20 cellular contexts compared by ENCODE assay signal in genomic region chr2:2899826-2900225, GRCh38.
DNase-seq lines count a peak whose midpoint lies in the region; ATAC-seq and TF ChIP-seq lines count a peak whose summit lies in the region.
"Had no signal": no experiment of that assay in that cellular context is flagged by ENCODE, and none has a peak within 500 bp of the region (broad histone marks: within the 10 kb centered on the region; RNA-seq: fewer than 3 reads in every experiment).

No MANE protein-coding gene starts in this region.

- H3K27me3 ChIP-seq in NT2/D1 (ENCODE audit: insufficient read depth, insufficient read length): no peaks in the 10 kb centered on the region
- H3K27me3 ChIP-seq in esophagus muscularis mucosa: no peaks in the 10 kb centered on the region
- H3K27me3 ChIP-seq in breast epithelium: no peaks in the 10 kb centered on the region
- H3K27me3 ChIP-seq: BLaER1 had no signal

- no peaks in the 10 kb centered on the region for H3K36me3 Mint-ChIP-seq in activated T-cell treated with anti-CD3 and anti-CD28 coated beads, Interleukin-2, amount 50 U/mL, for 72 hours (ENCODE audit: insufficient read depth in 2 of 2)
- H3K36me3 Mint-ChIP-seq: IgD-negative memory B cell had no signal

- WGBS in esophagus muscularis mucosa: 41% methylated on average over 4 of the region's 4 CpGs

- peak; percentile 63 for DNase-seq in ELF-1 (ENCODE audit: low read depth, low spot score)
- peak; percentile 43 for DNase-seq in NT2/D1 (ENCODE audit: low read depth, low spot score)
- DNase-seq in esophagus muscularis mucosa (ENCODE audit: extremely low spot score): peak; percentile 74
- DNase-seq in stimulated activated CD4-positive, alpha-beta T cell treated with anti-CD3 and anti-CD28 coated beads, Interleukin-1b, Interleukin-23, amount 100 ng/mL, for 48 hours: no peak
- DNase-seq in activated T-cell treated with anti-CD3 and anti-CD28 coated beads, Interleukin-2, amount 50 U/mL, for 72 hours: no peak
- no peak for DNase-seq in breast epithelium (ENCODE audit: low spot score in 2 of 2)
- DNase-seq: DMS53, GM23248, MV-4-11, NCI-H1436 treated with DMSO at 0.1 percent for 48 hours, NCI-H2107, NCI-H446 treated with DMSO at 0.1 percent for 48 hours, NCI-H82, PC-3 had no signal

- no peaks in the 10 kb centered on the region for H3K27me3 Mint-ChIP-seq in activated T-cell treated with anti-CD3 and anti-CD28 coated beads, Interleukin-2, amount 50 U/mL, for 72 hours (ENCODE audit: low read depth)
- H3K27me3 Mint-ChIP-seq: IgD-negative memory B cell had no signal

- H3K4me3 Mint-ChIP-seq in activated T-cell treated with anti-CD3 and anti-CD28 coated beads, Interleukin-2, amount 50 U/mL, for 72 hours: no peak overlapping the region
- H3K4me3 Mint-ChIP-seq: IgD-negative memory B cell; T-helper 1 cell treated with Interleukin-12 subunit alpha and Interleukin-12 subunit beta and Interleukin-4 antibody, amounts not matched to agents 30 μg/mL and 1 μg/mL, for 36 hours had no signal

- peak; percentile 15 for ATAC-seq in GM19351 (IDR thresholded peaks at IDR 0.05; ENCODE audit: unreplicated experiment)
- ATAC-seq in activated T-cell treated with anti-CD3 and anti-CD28 coated beads, Interleukin-2, amount 50 U/mL, for 72 hours (replicated peaks in 1 of 2): no peak
- ATAC-seq: GM12878, PC-3 had no signal

- H3K9me3 ChIP-seq in NT2/D1 (ENCODE audit: insufficient read depth, low read length) (peaks cover 9% of the 10 kb centered on the region; the same call in 1 of the 2 replicates), esophagus muscularis mucosa (no peaks in the 10 kb centered on the region), breast epithelium (no peaks in the 10 kb centered on the region)
- H3K9me3 ChIP-seq: BLaER1 had no signal

- H3K27ac ChIP-seq in esophagus muscularis mucosa (replicated peaks in 1 of 4) (no peak overlapping the region), breast epithelium (no peak overlapping the region)
- H3K27ac ChIP-seq: BLaER1, GM23248, SK-N-MC had no signal

- H3K9ac ChIP-seq in NT2/D1 (ENCODE audit: insufficient read length, low read depth): no peak overlapping the region
- H3K9ac ChIP-seq: BLaER1, GM23248 had no signal

- intact Hi-C loops in esophagus muscularis mucosa (cut with DNase I) (no loop called here), breast epithelium (cut with DNase I; ENCODE audit: low total_unique reads) (loop anchor here (5.0 kb wide), 1 partner anchor 453 kb away; no protein-coding TSS in a partner anchor)

- no peak for TF ChIP-seq POLR2A in esophagus muscularis mucosa (IDR thresholded peaks at IDR 0.05; ENCODE audit: low read depth)
- TF ChIP-seq POLR2A in breast epithelium (IDR thresholded peaks at IDR 0.05): no peak

- TF ChIP-seq EP300 in esophagus muscularis mucosa (IDR thresholded peaks at IDR 0.05): no peak

- no peak for TF ChIP-seq CTCF in esophagus muscularis mucosa (IDR thresholded peaks at IDR 0.05)
- no peak for TF ChIP-seq CTCF in breast epithelium (IDR thresholded peaks at IDR 0.05)

- peaks cover 7% of the 10 kb centered on the region for H3K4me1 ChIP-seq in NT2/D1 (ENCODE audit: insufficient read depth, insufficient read length)
- no peaks in the 10 kb centered on the region for H3K4me1 ChIP-seq in esophagus muscularis mucosa
- no peaks in the 10 kb centered on the region for H3K4me1 ChIP-seq in breast epithelium

- no peak overlapping the region for H3K27ac Mint-ChIP-seq in activated T-cell treated with anti-CD3 and anti-CD28 coated beads, Interleukin-2, amount 50 U/mL, for 72 hours
- H3K27ac Mint-ChIP-seq: T-helper 1 cell treated with Interleukin-12 subunit alpha and Interleukin-12 subunit beta and Interleukin-4 antibody, amounts not matched to agents 30 μg/mL and 1 μg/mL, for 36 hours had no signal

- peaks cover 8% of the 10 kb centered on the region for H3K4me1 Mint-ChIP-seq in activated T-cell treated with anti-CD3 and anti-CD28 coated beads, Interleukin-2, amount 50 U/mL, for 72 hours (ENCODE audit: low read depth)

- H3K36me3 ChIP-seq in NT2/D1 (ENCODE audit: insufficient read depth, insufficient read length, low read length) (no peaks in the 10 kb centered on the region), esophagus muscularis mucosa (no peaks in the 10 kb centered on the region), breast epithelium (no peaks in the 10 kb centered on the region)
- H3K36me3 ChIP-seq: BLaER1 had no signal

- no peaks in the 10 kb centered on the region for H3K9me3 Mint-ChIP-seq in activated T-cell treated with anti-CD3 and anti-CD28 coated beads, Interleukin-2, amount 50 U/mL, for 72 hours
- H3K9me3 Mint-ChIP-seq: IgD-negative memory B cell; T-helper 1 cell treated with Interleukin-12 subunit alpha and Interleukin-12 subunit beta and Interleukin-4 antibody, amounts not matched to agents 30 μg/mL and 1 μg/mL, for 36 hours had no signal

- H3K4me3 ChIP-seq in NT2/D1 (ENCODE audit: insufficient read length, low read depth) (no peak overlapping the region), esophagus muscularis mucosa (no peak overlapping the region), breast epithelium (no peak overlapping the region)
- H3K4me3 ChIP-seq: BLaER1, GM12878, GM23248, SK-N-MC had no signal

Comparison
In these comparisons a context has a peak if more than half of its experiments do, and no peak if none do; other contexts are left out.
1. DNase-seq: peak in ELF-1 (single experiment), NT2/D1 (single experiment) and esophagus muscularis mucosa (single experiment); none in stimulated activated CD4-positive, alpha-beta T cell treated with anti-CD3 and anti-CD28 coated beads, Interleukin-1b, Interleukin-23, amount 100 ng/mL, for 48 hours (single experiment), activated T-cell treated with anti-CD3 and anti-CD28 coated beads, Interleukin-2, amount 50 U/mL, for 72 hours (0 of 2) and breast epithelium (0 of 2).